In genomic region chr6:234706-235372, GRCh38 we compare ENCODE assay signal across 1 cellular context.
TF ChIP-seq lines count a peak whose summit lies in the region.

No MANE protein-coding gene starts in this region.

TF ChIP-seq in K562, 482 proteins besides CTCF, POLR2A, EP300 and RAD21 (continued from another document):
- TF ChIP-seq PKNOX1 (IDR thresholded peaks at IDR 0.05) (peak; percentile 33; the same call in 1 of the 2 replicates), DNMT1 (IDR thresholded peaks at IDR 0.05) (no peak), BCL6 (CRISPR knock-in tag; IDR thresholded peaks at IDR 0.05) (no peak), RNF2 (IDR thresholded peaks at IDR 0.05) (no peak), FOSL1 (tag; conservative IDR thresholded peaks at IDR 0.05) (no peak)
